21 cellular contexts compared by ENCODE assay signal in the genomic region with DNA sequence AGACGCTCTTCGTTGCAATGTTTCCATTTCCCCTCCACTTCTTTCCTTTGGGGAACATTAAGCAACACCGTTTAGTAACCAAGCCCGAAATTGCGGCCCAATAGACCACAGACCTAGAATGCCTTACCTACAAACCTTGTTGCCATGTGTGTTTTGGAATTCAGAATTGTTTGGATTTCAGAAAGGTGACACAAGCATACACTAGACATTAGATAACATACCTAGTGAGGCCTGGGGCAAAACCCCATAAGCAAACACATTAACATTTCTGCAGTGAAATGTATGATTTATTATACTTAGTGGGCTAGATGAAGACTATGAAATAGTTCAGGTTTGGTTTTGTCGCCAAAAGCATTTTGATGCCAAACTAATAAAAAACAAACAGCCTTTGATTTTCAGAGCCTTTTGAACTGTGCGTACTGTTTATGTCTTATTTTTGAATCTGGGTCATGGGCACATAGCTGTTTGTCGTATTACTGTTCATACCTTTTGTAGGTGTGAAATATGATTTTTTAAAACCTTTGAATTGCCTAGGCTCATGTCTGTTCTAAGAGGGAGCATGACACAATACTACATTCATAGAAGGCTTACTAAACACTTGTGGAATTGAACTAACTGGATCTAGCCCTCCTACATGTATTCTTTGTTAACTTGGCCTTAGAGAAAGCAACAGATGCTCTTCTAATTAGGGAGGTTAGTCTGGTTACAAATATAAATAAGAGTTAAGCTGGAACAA.
"Had no signal": no experiment of that assay in that cellular context is flagged by ENCODE, and none has a peak within 500 bp of the region (broad histone marks: within the 10 kb centered on the region; RNA-seq: fewer than 3 reads in every experiment).

No MANE protein-coding gene starts in this region.

- H3K4me1 Mint-ChIP-seq: endodermal cell; naive thymus-derived CD8-positive, alpha-beta T cell had no signal

- H3K4me3 Mint-ChIP-seq: endodermal cell; naive thymus-derived CD8-positive, alpha-beta T cell; type B pancreatic cell had no signal

- ATAC-seq: foreskin keratinocyte; heart left ventricle; left lobe of liver; naive thymus-derived CD8-positive, alpha-beta T cell; sciatic nerve had no signal

- H3K4me3 ChIP-seq: colonic mucosa, heart left ventricle had no signal

- FAIRE-seq: endothelial cell of umbilical vein, small intestine, urothelium cell line had no signal

- DNase-seq: colonic mucosa; dermis blood vessel endothelial cell; effector CD4-positive, alpha-beta T cell; foreskin keratinocyte; heart left ventricle; hypothalamus; islet precursor cell; mammary epithelial cell; naive thymus-derived CD8-positive, alpha-beta T cell; posterior cingulate gyrus; retina; small intestine; stimulated activated CD4-positive, alpha-beta T cell treated with anti-CD3 and anti-CD28 coated beads, Interleukin-12 subunit alpha, Interleukin-12 subunit beta, amount 100 ng/mL, for 4 hours; stimulated activated naive CD4-positive, alpha-beta T cell treated with Interleukin-2 at 50 U/mL for 16 hours had no signal

- H3K27me3 ChIP-seq: colonic mucosa, foreskin keratinocyte, neutrophil had no signal

- H3K4me1 ChIP-seq: colonic mucosa, foreskin keratinocyte, heart left ventricle had no signal

- H3K36me3 Mint-ChIP-seq: naive thymus-derived CD8-positive, alpha-beta T cell; type B pancreatic cell had no signal

- H3K27me3 Mint-ChIP-seq: naive thymus-derived CD8-positive, alpha-beta T cell; type B pancreatic cell had no signal

- H3K36me3 ChIP-seq: colonic mucosa, heart left ventricle, neutrophil had no signal

- H3K27ac ChIP-seq: colonic mucosa, foreskin keratinocyte, heart left ventricle, neutrophil had no signal

- H3K9me3 ChIP-seq: colonic mucosa, heart left ventricle, neutrophil had no signal

- H3K9me3 Mint-ChIP-seq: endodermal cell; naive thymus-derived CD8-positive, alpha-beta T cell; type B pancreatic cell had no signal

- H3K27ac Mint-ChIP-seq: endodermal cell; naive thymus-derived CD8-positive, alpha-beta T cell; type B pancreatic cell had no signal
